Comparison of ENCODE assay signal across 28 cellular contexts in genomic region chr12:39036060-39036459, GRCh38.
"Had no signal": no experiment of that assay in that cellular context is flagged by ENCODE, and none has a peak within 500 bp of the region (broad histone marks: within the 10 kb centered on the region; RNA-seq: fewer than 3 reads in every experiment).

No MANE protein-coding gene starts in this region.

- H3K4me3 ChIP-seq: neural progenitor cell, ovary, psoas muscle, right lobe of liver, sigmoid colon, smooth muscle cell, spleen, stomach, thoracic aorta, thyroid gland, tibial nerve, upper lobe of left lung, vagina had no signal

- DNase-seq: naive thymus-derived CD4-positive, alpha-beta T cell; natural killer cell; occipital lobe; ovary; posterior cingulate gyrus; psoas muscle; right cardiac atrium; right lobe of liver; sigmoid colon; spleen; stimulated activated CD4-positive, alpha-beta T cell treated with anti-CD3 and anti-CD28 coated beads, Interleukin-15, amount 100 ng/mL, for 24 hours; stimulated activated CD4-positive, alpha-beta T cell treated with anti-CD3 and anti-CD28 coated beads, Interleukin-2, amount 100 ng/mL, for 24 hours; stimulated activated CD4-positive, alpha-beta T cell treated with anti-CD3 and anti-CD28 coated beads, Interleukin-2, amount 100 ng/mL, for 48 hours; stimulated activated CD4-positive, alpha-beta T cell treated with anti-CD3 and anti-CD28 coated beads, Interleukin-4, amount 100 ng/mL, for 24 hours; stimulated activated naive B cell treated with anti-CD40 and anti-IgM and Interleukin-4, amounts not matched to agents 10 μg/mL and 1 μg/mL and 100 μg/mL, for 72 hours; stimulated activated naive CD4-positive, alpha-beta T cell treated with Interleukin-2 at 50 U/mL for 16 hours; stomach; thyroid gland; trophoblast cell; upper lobe of left lung had no signal

- ATAC-seq: naive thymus-derived CD4-positive, alpha-beta T cell; natural killer cell; psoas muscle; right cardiac atrium; right lobe of liver; stimulated activated effector memory CD8-positive, alpha-beta T cell treated with anti-CD3 and anti-CD28 coated beads, Interleukin-12 subunit alpha, Interleukin-12 subunit beta, amount 100 ng/mL, for 72 hours; stimulated activated naive B cell treated with anti-CD40 and anti-IgM and Interleukin-4, amounts not matched to agents 10 μg/mL and 1 μg/mL and 100 μg/mL, for 72 hours had no signal

- H3K4me1 ChIP-seq: neural progenitor cell, parathyroid adenoma, psoas muscle, right lobe of liver, sigmoid colon, spleen, stomach, thyroid gland, tibial nerve, upper lobe of left lung, vagina had no signal

- FAIRE-seq: urothelium cell line had no signal

- H3K36me3 ChIP-seq: neural progenitor cell, ovary, right lobe of liver, sigmoid colon, spleen, stomach, thoracic aorta, thyroid gland, tibial nerve, upper lobe of left lung, vagina had no signal

- H3K27me3 ChIP-seq: neural progenitor cell, ovary, right lobe of liver, sigmoid colon, spleen, stomach, thyroid gland, tibial nerve, upper lobe of left lung, vagina had no signal

- H3K27ac ChIP-seq: neural progenitor cell, ovary, parathyroid adenoma, psoas muscle, right lobe of liver, sigmoid colon, spleen, stomach, thoracic aorta, thyroid gland, tibial nerve, upper lobe of left lung, vagina had no signal

- H3K9me3 ChIP-seq: ovary, psoas muscle, right lobe of liver, sigmoid colon, spleen, stomach, thoracic aorta, thyroid gland, tibial nerve, upper lobe of left lung, vagina had no signal
